28 cellular contexts compared by ENCODE assay signal in the genomic region with DNA sequence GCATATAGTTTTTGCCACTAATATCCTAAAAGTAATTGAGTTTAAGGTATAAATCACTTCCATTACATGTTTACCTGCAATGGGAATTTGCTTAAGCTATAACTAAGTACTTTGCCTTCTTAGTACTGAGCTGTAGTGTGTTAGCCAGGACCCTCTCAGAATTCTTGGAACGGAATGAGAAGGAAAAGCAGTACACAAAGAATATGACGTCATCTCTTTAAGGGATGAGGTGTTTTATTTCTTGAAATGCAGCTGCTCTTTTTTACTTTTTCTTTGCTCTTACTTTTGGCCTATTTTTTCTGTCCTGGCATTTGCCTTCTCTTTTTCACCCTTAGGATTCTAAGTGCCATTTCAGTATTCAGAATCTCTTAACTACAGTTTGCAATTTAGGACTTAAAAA. TPM values are rescaled to one million over a fixed set of nuclear protein-coding genes. Genes with fewer than 3 reads are reported as not detected.
A peak's percentile ranks its signal among the peaks of the same experiment; 100 is the strongest.
DNase-seq lines count a peak whose midpoint lies in the region; ATAC-seq and TF ChIP-seq lines count a peak whose summit lies in the region.
"Had no signal": no experiment of that assay in that cellular context is flagged by ENCODE, and none has a peak within 500 bp of the region (broad histone marks: within the 10 kb centered on the region; RNA-seq: fewer than 3 reads in every experiment).

No MANE protein-coding gene starts in this region.

- H3K27me3 ChIP-seq in CD8-positive, alpha-beta T cell (ENCODE audit: insufficient read depth, low read length): no peaks in the 10 kb centered on the region
- H3K27me3 ChIP-seq in GM23248 (replicated peaks; ENCODE audit: insufficient read depth): no peaks in the 10 kb centered on the region
- H3K27me3 ChIP-seq in adipocyte (replicated peaks; ENCODE audit: control insufficient read depth, insufficient read depth, low read length): no peaks in the 10 kb centered on the region
- no peaks in the 10 kb centered on the region for H3K27me3 ChIP-seq in brain microvascular endothelial cell (replicated peaks)
- H3K27me3 ChIP-seq: BLaER1, colonic mucosa, sigmoid colon, transverse colon had no signal

- CTCF ChIA-PET in CD8-positive, alpha-beta T cell (lab: Charles Lee): interaction anchor here (1.1 kb wide), 1 partner anchor 37 kb away, joined by 3 read pairs; no protein-coding TSS in a partner anchor

- ATAC-seq in CD8-positive, alpha-beta T cell: no peak
- ATAC-seq: activated naive CD8-positive, alpha-beta T cell treated with anti-CD3 and anti-CD28 coated beads, Interleukin-2, amount 50 U/mL, for 24 hours; naive thymus-derived CD8-positive, alpha-beta T cell; PC-3 had no signal

- no peak for DNase-seq in CD8-positive, alpha-beta T cell
- DNase-seq in GM23248: peak; percentile 30
- peak; percentile 28 for DNase-seq in adipocyte (ENCODE audit: low read depth)
- peak; percentile 26 for DNase-seq in fibroblast of mammary gland (ENCODE audit: low read depth)
- DNase-seq in brain microvascular endothelial cell: no peak
- no peak for DNase-seq in NCI-H774 (lab: John Stamatoyannopoulos, UW)
- DNase-seq in germinal center (ENCODE audit: low spot score): no peak
- DNase-seq: activated CD4-positive, alpha-beta memory T cell treated with anti-CD3 and anti-CD28 coated beads for 36 hours; activated effector memory CD4-positive, alpha-beta T cell treated with anti-CD3 and anti-CD28 coated beads, Interleukin-2, amount 50 U/mL, for 16 hours; activated naive CD8-positive, alpha-beta T cell treated with anti-CD3 and anti-CD28 coated beads, Interleukin-2, amount 50 U/mL, for 24 hours; colonic mucosa; DMS153; effector memory CD4-positive, alpha-beta T cell; Kasumi-1; naive thymus-derived CD8-positive, alpha-beta T cell; NCI-H1436 treated with DMSO at 0.1 percent for 48 hours; NCI-H2081 treated with DMSO at 0.1 percent for 48 hours; NCI-H526 treated with DMSO at 0.1 percent for 48 hours; occipital lobe; PC-3; sigmoid colon; SK-N-SH; stimulated activated CD4-positive, alpha-beta T cell treated with anti-CD3 and anti-CD28 coated beads, Interleukin-4, amount 100 ng/mL, for 24 hours; transverse colon had no signal

- peaks cover 87% of the 10 kb centered on the region for H3K4me1 Mint-ChIP-seq in CD8-positive, alpha-beta T cell (ENCODE audit: low read depth)

- peaks cover 30% of the 10 kb centered on the region for H3K36me3 Mint-ChIP-seq in CD8-positive, alpha-beta T cell
- H3K36me3 Mint-ChIP-seq: mesothelial cell of epicardium had no signal

- intact Hi-C loops in CD8-positive, alpha-beta T cell (cut with DNase I, micrococcal nuclease): no loop called here

- H3K9me3 ChIP-seq in CD8-positive, alpha-beta T cell (ENCODE audit: low read length): no peaks in the 10 kb centered on the region
- H3K9me3 ChIP-seq in GM23248 (ENCODE audit: low read depth) (no peaks in the 10 kb centered on the region), adipocyte (ENCODE audit: control insufficient read depth, low read length) (no peaks in the 10 kb centered on the region)
- H3K9me3 ChIP-seq: BLaER1, colonic mucosa, prostate gland, sigmoid colon, SK-N-SH, transverse colon had no signal

- no peak overlapping the region for H3K9ac ChIP-seq in GM23248
- H3K9ac ChIP-seq in adipocyte (ENCODE audit: low read length): no peak overlapping the region
- H3K9ac ChIP-seq: BLaER1, SK-N-SH had no signal

- WGBS in GM23248 (ENCODE audit: low coverage in 1 of 2, low lambda C conversion rate in 2 of 2, missing lambda C conversion rate in 2 of 2), 2 experiments: 38% methylated on average over 2 of the region's 2 CpGs

- H3K9me2 ChIP-seq in GM23248 (ENCODE audit: insufficient read depth): no peaks in the 10 kb centered on the region
- H3K9me2 ChIP-seq: SK-N-SH had no signal

- H3F3A ChIP-seq in GM23248 (ENCODE audit: insufficient read depth): peaks cover 13% of the 10 kb centered on the region

- H2AFZ ChIP-seq in GM23248: no peak overlapping the region

- no peak for TF ChIP-seq CTCF in CD8-positive, alpha-beta T cell (IDR thresholded peaks at IDR 0.05)
- no peak for TF ChIP-seq CTCF in fibroblast of mammary gland (conservative IDR thresholded peaks at IDR 0.05; ENCODE audit: control insufficient read depth, insufficient read depth, low read depth, low read length)
- no peak for TF ChIP-seq CTCF in brain microvascular endothelial cell (IDR thresholded peaks at IDR 0.05; ENCODE audit: low read depth, low read length, missing control alignments)

- POLR2A ChIA-PET in CD8-positive, alpha-beta T cell (lab: Charles Lee): interaction anchor here (1.6 kb wide), 1 partner anchor 10 kb away, joined by 4 read pairs; the partner anchor contains the start of gene KIF2A

- peaks cover 6% of the 10 kb centered on the region for H4K20me1 ChIP-seq in GM23248 (ENCODE audit: insufficient read depth)

- peak overlapping the region; percentile 38 for H3K27ac Mint-ChIP-seq in CD8-positive, alpha-beta T cell

- no peaks in the 10 kb centered on the region for H3K27me3 Mint-ChIP-seq in CD8-positive, alpha-beta T cell (ENCODE audit: low read depth)
- H3K27me3 Mint-ChIP-seq: activated CD4-positive, alpha-beta memory T cell treated with anti-CD3 and anti-CD28 coated beads for 36 hours; activated naive CD8-positive, alpha-beta T cell treated with anti-CD3 and anti-CD28 coated beads, Interleukin-2, amount 50 U/mL, for 24 hours; naive thymus-derived CD8-positive, alpha-beta T cell had no signal

- H3K4me3 Mint-ChIP-seq in CD8-positive, alpha-beta T cell: no peak overlapping the region
- H3K4me3 Mint-ChIP-seq: activated CD4-positive, alpha-beta memory T cell treated with anti-CD3 and anti-CD28 coated beads for 36 hours; activated naive CD8-positive, alpha-beta T cell treated with anti-CD3 and anti-CD28 coated beads, Interleukin-2, amount 50 U/mL, for 24 hours; mesothelial cell of epicardium; T-helper 1 cell treated with Interleukin-12 subunit alpha and Interleukin-12 subunit beta and Interleukin-4 antibody, amounts not matched to agents 30 μg/mL and 1 μg/mL, for 36 hours had no signal

- H3K4me2 ChIP-seq in GM23248 (ENCODE audit: unreplicated experiment): peak overlapping the region; percentile 26
- H3K4me2 ChIP-seq: BLaER1, SK-N-SH had no signal

- H3K79me2 ChIP-seq in GM23248 (ENCODE audit: insufficient read depth): peaks cover 100% of the 10 kb centered on the region

- no peak overlapping the region for H3K4me3 ChIP-seq in CD8-positive, alpha-beta T cell (ENCODE audit: low read depth, low read length)
- H3K4me3 ChIP-seq in GM23248 (no peak overlapping the region), adipocyte (ENCODE audit: low read length) (no peak overlapping the region), fibroblast of mammary gland (ENCODE audit: control insufficient read depth, low read depth, low read length) (no peak overlapping the region), brain microvascular endothelial cell (ENCODE audit: low read depth, low read length) (no peak overlapping the region)
- H3K4me3 ChIP-seq: BLaER1, colonic mucosa, prostate gland, sigmoid colon, transverse colon had no signal

- peaks cover 71% of the 10 kb centered on the region for H3K4me1 ChIP-seq in CD8-positive, alpha-beta T cell (ENCODE audit: insufficient read depth, low read length)
- H3K4me1 ChIP-seq in GM23248 (ENCODE audit: insufficient read depth) (peaks cover 41% of the 10 kb centered on the region), adipocyte (ENCODE audit: control insufficient read depth, insufficient read depth, low read length) (peaks cover 53% of the 10 kb centered on the region)
- H3K4me1 ChIP-seq: BLaER1, colonic mucosa, prostate gland had no signal

- in situ Hi-C loops in GM23248 (cut with MboI) (no loop called here), brain microvascular endothelial cell (cut with HindIII; ENCODE audit: low pct_ligation_motif_present, low sequenced_read_pairs) (no loop called here)

- no peaks in the 10 kb centered on the region for H3K36me3 ChIP-seq in CD8-positive, alpha-beta T cell (ENCODE audit: insufficient read depth, low read length)
- H3K36me3 ChIP-seq in GM23248 (ENCODE audit: low read depth): no peaks in the 10 kb centered on the region
- no peaks in the 10 kb centered on the region for H3K36me3 ChIP-seq in adipocyte (ENCODE audit: control insufficient read depth, insufficient read depth, low read length, severe bottlenecking)
- H3K36me3 ChIP-seq in brain microvascular endothelial cell (replicated peaks): no peaks in the 10 kb centered on the region
- H3K36me3 ChIP-seq: colonic mucosa, prostate gland, sigmoid colon, transverse colon had no signal

- H3K9me3 Mint-ChIP-seq in CD8-positive, alpha-beta T cell: no peaks in the 10 kb centered on the region
- H3K9me3 Mint-ChIP-seq: activated CD4-positive, alpha-beta memory T cell treated with anti-CD3 and anti-CD28 coated beads for 36 hours; activated naive CD8-positive, alpha-beta T cell treated with anti-CD3 and anti-CD28 coated beads, Interleukin-2, amount 50 U/mL, for 24 hours; mesothelial cell of epicardium; naive thymus-derived CD8-positive, alpha-beta T cell; T-helper 1 cell treated with Interleukin-12 subunit alpha and Interleukin-12 subunit beta and Interleukin-4 antibody, amounts not matched to agents 30 μg/mL and 1 μg/mL, for 36 hours had no signal

- H3K27ac ChIP-seq in CD8-positive, alpha-beta T cell (ENCODE audit: low read depth, low read length): no peak overlapping the region
- H3K27ac ChIP-seq in GM23248: no peak overlapping the region; the same call in 1 of the 2 replicates
- H3K27ac ChIP-seq in brain microvascular endothelial cell: no peak overlapping the region
- H3K27ac ChIP-seq: BLaER1, colonic mucosa, prostate gland, sigmoid colon, transverse colon had no signal

RNA-seq across cellular contexts. Expression of gene KIF2A, which starts 10.1 kb away (rescaled TPM):
- 10 to 100 TPM; 93.1 to 98.3 TPM for total RNA-seq in CD8-positive, alpha-beta T cell
- total RNA-seq in GM23248 (2014; rRNA removed; shearing (Covaris generic)): 34.5 and 40.0 TPM in 2 replicates
- 37.0 and 38.2 TPM in 2 replicates for polyA plus RNA-seq in GM23248 (2016; fragmentation: Nextera tagmentation; extraction: Ambion mirVana)

Comparison
In these comparisons a context has a peak if more than half of its experiments do, and no peak if none do; other contexts are left out.
1. DNase-seq: peak in GM23248 (single experiment), adipocyte (single experiment) and fibroblast of mammary gland (single experiment); none in CD8-positive, alpha-beta T cell (0 of 7), brain microvascular endothelial cell (single experiment), NCI-H774 (single experiment) and germinal center (single experiment).